Comparison of ENCODE assay signal across 31 cellular contexts in the genomic region with DNA sequence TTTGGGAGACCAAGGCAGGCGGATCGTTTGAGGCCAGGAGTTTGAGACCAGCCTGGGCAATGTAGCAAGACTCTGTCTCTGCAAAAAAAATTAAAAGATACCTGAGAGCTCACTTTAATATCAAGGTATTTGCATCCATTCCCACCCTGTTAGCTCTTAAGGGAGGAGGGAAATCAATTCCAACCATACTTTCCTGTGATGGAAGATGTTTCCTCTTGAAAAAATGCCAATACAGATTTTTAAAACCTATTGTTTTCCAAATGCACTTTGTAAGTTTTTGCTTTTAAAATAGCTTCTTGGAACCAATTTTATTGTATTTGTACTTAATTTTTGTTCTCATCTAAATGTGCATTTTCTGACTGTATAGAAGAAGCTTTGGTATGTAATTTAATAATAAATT.
"Had no signal": no experiment of that assay in that cellular context is flagged by ENCODE, and none has a peak within 500 bp of the region (broad histone marks: within the 10 kb centered on the region; RNA-seq: fewer than 3 reads in every experiment).

No MANE protein-coding gene starts in this region.

- DNase-seq: activated B cell treated with CpG ODN at 0.5 μM for 24 hours; activated CD4-positive, alpha-beta memory T cell treated with anti-CD3 and anti-CD28 coated beads for 36 hours; activated CD4-positive, alpha-beta T cell treated with anti-CD3 and anti-CD28 coated beads for 4 hours; activated CD4-positive, alpha-beta T cell treated with anti-CD3 and anti-CD28 coated beads, Interleukin-2, amount 10 ng/mL, durations not matched to agents 24 days and 14 days; activated CD4-positive, alpha-beta T cell treated with anti-CD3 and anti-CD28 coated beads, Interleukin-2, amount 50 U/mL, for 1 hour; activated CD4-positive, alpha-beta T cell treated with anti-CD3 and anti-CD28 coated beads, Interleukin-2, amount 50 U/mL, for 4 hours; activated CD4-positive, CD25-positive, alpha-beta regulatory T cell treated with anti-CD3 and anti-CD28 coated beads, Interleukin-2, amount 50 U/mL, for 72 hours; activated CD8-positive, alpha-beta memory T cell treated with anti-CD3 and anti-CD28 coated beads, Interleukin-2, amount 50 U/mL, for 4 hours; activated CD8-positive, alpha-beta T cell treated with anti-CD3 and anti-CD28 coated beads for 36 hours; activated effector memory CD4-positive, alpha-beta T cell treated with anti-CD3 and anti-CD28 coated beads, Interleukin-2, amount 50 U/mL, for 16 hours; activated gamma-delta T cell treated with Interleukin-2 at 50 U/mL for 16 hours; activated naive CD4-positive, alpha-beta T cell; activated naive CD4-positive, alpha-beta T cell treated with anti-CD3 and anti-CD28 coated beads for 36 hours; activated naive CD4-positive, alpha-beta T cell treated with anti-CD3 and anti-CD28 coated beads, Interleukin-2, amount 50 U/mL, for 16 hours; activated naive CD8-positive, alpha-beta T cell treated with anti-CD3 and anti-CD28 coated beads for 36 hours; activated T-cell treated with anti-CD3 and anti-CD28 coated beads for 4 hours; activated T-cell treated with anti-CD3 and anti-CD28 coated beads, Interleukin-2, amount 50 U/mL, for 1 hour; activated T-cell treated with anti-CD3 and anti-CD28 coated beads, Interleukin-2, amount 50 U/mL, for 4 hours; activated T-cell treated with anti-CD3 and anti-CD28 coated beads, Interleukin-2, amount 50 U/mL, for 72 hours; adrenal gland; amniotic stem cell; aorta; body of pancreas; brain microvascular endothelial cell; caudate nucleus; cerebellar nuclear complex; T-helper 1 cell; T-helper 2 cell; T-helper 9 cell had no signal

- H3K27me3 ChIP-seq: adrenal gland, body of pancreas, brain microvascular endothelial cell, breast epithelium had no signal

- H3K4me1 ChIP-seq: adrenal gland, body of pancreas, breast epithelium had no signal

- H3K9me3 ChIP-seq: adrenal gland, body of pancreas, breast epithelium had no signal

- H3K27ac ChIP-seq: adrenal gland, body of pancreas, brain microvascular endothelial cell, breast epithelium, VCaP had no signal

- H3K4me3 ChIP-seq: adrenal gland, body of pancreas, breast epithelium had no signal
